ENCODE assay signal across 9 cellular contexts in genomic region chr19:45569619-45570421, GRCh38. TPM values are rescaled to one million over a fixed set of nuclear protein-coding genes. Genes with fewer than 3 reads are reported as not detected.
A peak's percentile ranks its signal among the peaks of the same experiment; 100 is the strongest.
DNase-seq lines count a peak whose midpoint lies in the region; ATAC-seq and TF ChIP-seq lines count a peak whose summit lies in the region.
"Had no signal": no experiment of that assay in that cellular context is flagged by ENCODE, and none has a peak within 500 bp of the region (broad histone marks: within the 10 kb centered on the region; RNA-seq: fewer than 3 reads in every experiment).

No MANE protein-coding gene starts in this region.

- WGBS in psoas muscle, 3 donors, result 48 to 54% (median 50%) methylated on average over 15 of the region's 15 CpGs

- H3K4me3 ChIP-seq in OCI-LY3 (ENCODE audit: low read length) (no peak overlapping the region), psoas muscle (peak overlapping the region; percentile 2)
- H3K4me3 ChIP-seq: BLaER1 treated with 17β-estradiol and CSF1 and Interleukin-3, amounts not matched to agents 10 nM and 100 nM had no signal

- H2AFZ ChIP-seq in OCI-LY3 (ENCODE audit: low read depth, low read length), result no peak overlapping the region

- H3K9ac ChIP-seq in OCI-LY3 (ENCODE audit: low read length), result no peak overlapping the region
- H3K9ac ChIP-seq: BLaER1 treated with 17β-estradiol and CSF1 and Interleukin-3, amounts not matched to agents 10 nM and 100 nM had no signal

- H3K79me2 ChIP-seq in OCI-LY3 (ENCODE audit: low read length), result no peaks in the 10 kb centered on the region; the same call in 1 of the 2 replicates

- H3K4me2 ChIP-seq in OCI-LY3 (ENCODE audit: low read length), result no peak overlapping the region
- H3K4me2 ChIP-seq: BLaER1 treated with 17β-estradiol and CSF1 and Interleukin-3, amounts not matched to agents 10 nM and 100 nM had no signal

- H3K36me3 ChIP-seq in OCI-LY3 (replicated peaks; ENCODE audit: low read depth, low read length), result peaks cover 2% of the 10 kb centered on the region
- no peaks in the 10 kb centered on the region for H3K36me3 ChIP-seq in psoas muscle (ENCODE audit: insufficient read depth in 1 of 2, low read depth in 1 of 2)

- H3K4me1 ChIP-seq in OCI-LY3 (ENCODE audit: low read length) (no peaks in the 10 kb centered on the region), psoas muscle (peaks cover 47% of the 10 kb centered on the region)
- H3K4me1 ChIP-seq: BLaER1 treated with 17β-estradiol and CSF1 and Interleukin-3, amounts not matched to agents 10 nM and 100 nM had no signal

- H3K27ac ChIP-seq in OCI-LY3 (ENCODE audit: low read length), result no peak overlapping the region
- H3K27ac ChIP-seq in psoas muscle, result peak overlapping the region; percentile 87
- H3K27ac ChIP-seq: BLaER1 treated with 17β-estradiol and CSF1 and Interleukin-3, amounts not matched to agents 10 nM and 100 nM had no signal

- H3K27me3 ChIP-seq in OCI-LY3 (ENCODE audit: low read depth, low read length) (no peaks in the 10 kb centered on the region), psoas muscle (ENCODE audit: insufficient read depth in 3 of 3, low read length in 2 of 3) (no peaks in the 10 kb centered on the region)
- H3K27me3 ChIP-seq: BLaER1 treated with 17β-estradiol and CSF1 and Interleukin-3, amounts not matched to agents 10 nM and 100 nM had no signal

- peak; percentile 77 for TF ChIP-seq CTCF in OCI-LY3 (IDR thresholded peaks at IDR 0.05; ENCODE audit: low read depth, low read length)
- peak; percentile 77 for TF ChIP-seq CTCF in psoas muscle (IDR thresholded peaks at IDR 0.05)

- DNase-seq in DMS53 (lab: John Stamatoyannopoulos, UW) (peak; percentile 37), DMS53 treated with DMSO at 0.1 percent for 48 hours (lab: John Stamatoyannopoulos, UW; ENCODE audit: unreplicated experiment) (no peak), globus pallidus (ENCODE audit: low spot score) (peak; percentile 26), psoas muscle (peak; percentile 63 to 83), NCI-H2081 treated with DMSO at 0.1 percent for 48 hours (lab: John Stamatoyannopoulos, UW) (no peak)
- peak; percentile 20 for DNase-seq in activated effector memory CD4-positive, alpha-beta T cell treated with Interleukin-2 at 50 U/mL for 16 hours

- ATAC-seq in psoas muscle (peak; percentile 75 to 81 (median 78)), GM21423 (IDR thresholded peaks at IDR 0.05; ENCODE audit: unreplicated experiment) (no peak)

- intact Hi-C loops in psoas muscle (cut with DNase I), result loop anchor here in 1 of 2 donors (2.0 kb wide), 1 partner anchor 43 kb away; no protein-coding TSS in a partner anchor

- no peaks in the 10 kb centered on the region for H3K9me3 ChIP-seq in OCI-LY3 (ENCODE audit: insufficient read depth, low read length)
- H3K9me3 ChIP-seq in psoas muscle, result peaks cover 4% of the 10 kb centered on the region
- H3K9me3 ChIP-seq: BLaER1 treated with 17β-estradiol and CSF1 and Interleukin-3, amounts not matched to agents 10 nM and 100 nM had no signal

- peaks cover 4% of the 10 kb centered on the region; the same call in 1 of the 2 replicates for H4K20me1 ChIP-seq in OCI-LY3 (ENCODE audit: insufficient read depth, low read length)

RNA-seq across cellular contexts. Expression of gene OPA3, which starts 14.8 kb away (rescaled TPM):
- total RNA-seq in psoas muscle, result 10 to 100 TPM; 14.0 to 27.6 (median 17.6) TPM
- 10 to 100 TPM in 2 of 3 donors, 1 to 10 TPM in 1; 9.1 to 15.8 (median 12.4) TPM for polyA plus RNA-seq in psoas muscle

RNA-seq across cellular contexts. Expression of gene GPR4, which starts 32.2 kb away (rescaled TPM):
- 1 to 10 TPM; 3.0 to 7.5 (median 3.9) TPM for total RNA-seq in psoas muscle
- polyA plus RNA-seq in psoas muscle, result 1 to 10 TPM; 1.6 to 2.6 (median 2.4) TPM

Comparison
In these comparisons a context has a peak if more than half of its experiments do, and no peak if none do; other contexts are left out.
1. DNase-seq: peak in DMS53 (single experiment), activated effector memory CD4-positive, alpha-beta T cell treated with Interleukin-2 at 50 U/mL for 16 hours (single experiment), globus pallidus (single experiment) and psoas muscle (2 of 2); none in DMS53 treated with DMSO at 0.1 percent for 48 hours (single experiment) and NCI-H2081 treated with DMSO at 0.1 percent for 48 hours (single experiment).